ENCODE assay signal across 24 cellular contexts in genomic region chr9:32220750-32221149, GRCh38.
"Had no signal": no experiment of that assay in that cellular context is flagged by ENCODE, and none has a peak within 500 bp of the region (broad histone marks: within the 10 kb centered on the region; RNA-seq: fewer than 3 reads in every experiment).

No MANE protein-coding gene starts in this region.

- H3K4me1 ChIP-seq: esophagus muscularis mucosa, foreskin keratinocyte, gastroesophageal sphincter, heart left ventricle, left lung, lower lobe of right lung had no signal

- H3K4me1 Mint-ChIP-seq: naive B cell; naive thymus-derived CD8-positive, alpha-beta T cell had no signal

- H3K27me3 ChIP-seq: dorsolateral prefrontal cortex, esophagus muscularis mucosa, foreskin keratinocyte, gastroesophageal sphincter, heart left ventricle, hepatocyte, left lung had no signal

- H2AFZ ChIP-seq: hepatocyte had no signal

- H3K9me3 ChIP-seq: esophagus muscularis mucosa, gastroesophageal sphincter, heart left ventricle, lower lobe of right lung, mucosa of descending colon had no signal

- H3K27ac ChIP-seq: coronary artery, dorsolateral prefrontal cortex, esophagus muscularis mucosa, foreskin keratinocyte, gastroesophageal sphincter, heart left ventricle, hepatocyte, left lung, lower lobe of right lung had no signal

- H3K79me2 ChIP-seq: hepatocyte had no signal

- DNase-seq: dermis blood vessel endothelial cell; dorsolateral prefrontal cortex; effector CD4-positive, alpha-beta T cell; effector memory CD4-positive, alpha-beta T cell; foreskin keratinocyte; heart left ventricle; hypothalamus; left cardiac atrium; left lung; left ventricle myocardium superior; lower lobe of right lung; mesenchymal stem cell; mucosa of descending colon; naive B cell; naive thymus-derived CD8-positive, alpha-beta T cell had no signal

- ATAC-seq: foreskin keratinocyte; gastroesophageal sphincter; heart left ventricle; left cardiac atrium; left lung; left ventricle myocardium superior; lower lobe of right lung; mucosa of descending colon; naive thymus-derived CD8-positive, alpha-beta T cell had no signal

- H3K36me3 ChIP-seq: esophagus muscularis mucosa, gastroesophageal sphincter, heart left ventricle, left lung, lower lobe of right lung had no signal

- H3K36me3 Mint-ChIP-seq: mesothelial cell of epicardium had no signal

- H3K4me3 ChIP-seq: coronary artery, dorsolateral prefrontal cortex, esophagus muscularis mucosa, gastroesophageal sphincter, heart left ventricle, hepatocyte, left lung, lower lobe of right lung, mucosa of descending colon had no signal

- FAIRE-seq: endothelial cell of umbilical vein, frontal cortex, islet of Langerhans, keratinocyte had no signal

- H3K4me3 Mint-ChIP-seq: mesothelial cell of epicardium; naive B cell; naive thymus-derived CD8-positive, alpha-beta T cell had no signal

- H3K27ac Mint-ChIP-seq: mesothelial cell of epicardium; naive thymus-derived CD8-positive, alpha-beta T cell had no signal

- H3K4me2 ChIP-seq: hepatocyte had no signal
